13 cellular contexts compared by ENCODE assay signal in genomic region chr2:237440819-237441281, GRCh38. TPM values are rescaled to one million over a fixed set of nuclear protein-coding genes. Genes with fewer than 3 reads are reported as not detected.
A peak's percentile ranks its signal among the peaks of the same experiment; 100 is the strongest.
DNase-seq lines count a peak whose midpoint lies in the region; ATAC-seq and TF ChIP-seq lines count a peak whose summit lies in the region.
"Had no signal": no experiment of that assay in that cellular context is flagged by ENCODE, and none has a peak within 500 bp of the region (broad histone marks: within the 10 kb centered on the region; RNA-seq: fewer than 3 reads in every experiment).

No MANE protein-coding gene starts in this region.

- ATAC-seq in left ventricle myocardium superior (no peak), HG02884 (IDR thresholded peaks at IDR 0.05; ENCODE audit: unreplicated experiment) (no peak)
- ATAC-seq: pancreas had no signal

- H3K36me3 ChIP-seq in right atrium auricular region (no peaks in the 10 kb centered on the region), vagina (no peaks in the 10 kb centered on the region)
- H3K36me3 ChIP-seq: BLaER1 treated with 17β-estradiol and CSF1 and Interleukin-3, amounts not matched to agents 10 nM and 100 nM; pancreas had no signal

- DNase-seq in right atrium auricular region (ENCODE audit: low spot score) (no peak), left ventricle myocardium superior (no peak), vagina (ENCODE audit: extremely low spot score in 2 of 2) (no peak), OCI-M2 (lab: John Stamatoyannopoulos, UW; ENCODE audit: unreplicated experiment) (no peak), COLO668 (lab: John Stamatoyannopoulos, UW; ENCODE audit: unreplicated experiment) (no peak)
- peak; percentile 19 for DNase-seq in activated T-helper 1 cell treated with anti-CD3 and anti-CD28 coated beads, Interleukin-12 subunit alpha, Interleukin-12 subunit beta, Interleukin-2, Interleukin-4 antibody, amounts not matched to agents 30 ng/mL and 10 ng/mL and 1 ng/mL, durations not matched to agents 14 hours and 24 hours and 36 hours (ENCODE audit: low spot score)
- DNase-seq: cortex of kidney, NCI-H1436, pancreas had no signal

- H3K4me3 Mint-ChIP-seq in activated T-helper 1 cell treated with anti-CD3 and anti-CD28 coated beads, Interleukin-12 subunit alpha, Interleukin-12 subunit beta, Interleukin-2, Interleukin-4 antibody, amounts not matched to agents 30 ng/mL and 10 ng/mL and 1 ng/mL, durations not matched to agents 14 hours and 24 hours and 36 hours: peak overlapping the region; percentile 23
- no peak overlapping the region for H3K4me3 Mint-ChIP-seq in nephron

- peaks cover 7% of the 10 kb centered on the region for H3K9me3 Mint-ChIP-seq in activated T-helper 1 cell treated with anti-CD3 and anti-CD28 coated beads, Interleukin-12 subunit alpha, Interleukin-12 subunit beta, Interleukin-2, Interleukin-4 antibody, amounts not matched to agents 30 ng/mL and 10 ng/mL and 1 ng/mL, durations not matched to agents 14 hours and 24 hours and 36 hours
- peaks cover 5% of the 10 kb centered on the region for H3K9me3 Mint-ChIP-seq in nephron

- H3K9me3 ChIP-seq in right atrium auricular region (peaks cover 0 to 5% of the 10 kb centered on the region in 2 donors), vagina (no peaks in the 10 kb centered on the region)
- H3K9me3 ChIP-seq: pancreas had no signal

- H3K27me3 ChIP-seq in right atrium auricular region (no peaks in the 10 kb centered on the region), vagina (no peaks in the 10 kb centered on the region)
- H3K27me3 ChIP-seq: BLaER1 treated with 17β-estradiol and CSF1 and Interleukin-3, amounts not matched to agents 10 nM and 100 nM; pancreas had no signal

- TF ChIP-seq POLR2A in vagina (IDR thresholded peaks at IDR 0.05): no peak

- peaks cover 64% of the 10 kb centered on the region for H3K4me1 Mint-ChIP-seq in activated T-helper 1 cell treated with anti-CD3 and anti-CD28 coated beads, Interleukin-12 subunit alpha, Interleukin-12 subunit beta, Interleukin-2, Interleukin-4 antibody, amounts not matched to agents 30 ng/mL and 10 ng/mL and 1 ng/mL, durations not matched to agents 14 hours and 24 hours and 36 hours (ENCODE audit: low read depth)
- peaks cover 60% of the 10 kb centered on the region for H3K4me1 Mint-ChIP-seq in nephron

- no peak overlapping the region for H3K4me3 ChIP-seq in right atrium auricular region
- H3K4me3 ChIP-seq in vagina: no peak overlapping the region
- H3K4me3 ChIP-seq: BLaER1 treated with 17β-estradiol and CSF1 and Interleukin-3, amounts not matched to agents 10 nM and 100 nM; pancreas had no signal

- peaks cover 6% of the 10 kb centered on the region for H3K36me3 Mint-ChIP-seq in activated T-helper 1 cell treated with anti-CD3 and anti-CD28 coated beads, Interleukin-12 subunit alpha, Interleukin-12 subunit beta, Interleukin-2, Interleukin-4 antibody, amounts not matched to agents 30 ng/mL and 10 ng/mL and 1 ng/mL, durations not matched to agents 14 hours and 24 hours and 36 hours (ENCODE audit: low read depth)
- peaks cover 4% of the 10 kb centered on the region for H3K36me3 Mint-ChIP-seq in nephron (ENCODE audit: low read depth)

- H3K27me3 Mint-ChIP-seq in activated T-helper 1 cell treated with anti-CD3 and anti-CD28 coated beads, Interleukin-12 subunit alpha, Interleukin-12 subunit beta, Interleukin-2, Interleukin-4 antibody, amounts not matched to agents 30 ng/mL and 10 ng/mL and 1 ng/mL, durations not matched to agents 14 hours and 24 hours and 36 hours (ENCODE audit: insufficient read depth): no peaks in the 10 kb centered on the region
- H3K27me3 Mint-ChIP-seq in nephron (ENCODE audit: low read depth): no peaks in the 10 kb centered on the region

- intact Hi-C loops in left ventricle myocardium superior (cut with micrococcal nuclease) (no loop called here), vagina (cut with DNase I) (no loop called here)
- intact Hi-C loops in activated T-helper 1 cell treated with anti-CD3 and anti-CD28 coated beads, Interleukin-12 subunit alpha, Interleukin-12 subunit beta, Interleukin-2, Interleukin-4 antibody, amounts not matched to agents 30 ng/mL and 10 ng/mL and 1 ng/mL, durations not matched to agents 14 hours and 24 hours and 36 hours (cut with micrococcal nuclease): loop anchor here (1.0 to 10.0 kb wide), 4 partner anchors 13 to 764 kb away; partner anchors contain the start of gene ILKAP

- H3K27ac ChIP-seq in right atrium auricular region (peak overlapping the region; percentile 31 to 58), vagina (peak overlapping the region; percentile 83)
- H3K27ac ChIP-seq: BLaER1 treated with 17β-estradiol and CSF1 and Interleukin-3, amounts not matched to agents 10 nM and 100 nM; pancreas; RWPE1 had no signal

- no peak for TF ChIP-seq CTCF in right atrium auricular region (IDR thresholded peaks at IDR 0.05)
- no peak for TF ChIP-seq CTCF in nephron (IDR thresholded peaks at IDR 0.05; ENCODE audit: unreplicated experiment in 3 of 3)
- no peak for TF ChIP-seq CTCF in vagina (IDR thresholded peaks at IDR 0.05)

- H3K4me1 ChIP-seq in right atrium auricular region (peaks cover 0 to 21% of the 10 kb centered on the region in 2 donors), vagina (peaks cover 26% of the 10 kb centered on the region)
- H3K4me1 ChIP-seq: pancreas had no signal

- H3K27ac Mint-ChIP-seq in activated T-helper 1 cell treated with anti-CD3 and anti-CD28 coated beads, Interleukin-12 subunit alpha, Interleukin-12 subunit beta, Interleukin-2, Interleukin-4 antibody, amounts not matched to agents 30 ng/mL and 10 ng/mL and 1 ng/mL, durations not matched to agents 14 hours and 24 hours and 36 hours: peak overlapping the region; percentile 86
- H3K27ac Mint-ChIP-seq in nephron: peak overlapping the region; percentile 95 to 97 (median 96)

RNA-seq across cellular contexts. Expression of gene COL6A3, which starts 26.9 kb away (rescaled TPM):
- total RNA-seq in right atrium auricular region (100 to 1,000 TPM in 1 of 2 donors, 10 to 100 TPM in 1; 61.6 to 103 TPM), left ventricle myocardium superior (59.5 TPM), vagina (315 TPM)
- 13.1 and 15.5 TPM in 2 replicates for total RNA-seq in activated T-helper 1 cell treated with anti-CD3 and anti-CD28 coated beads, Interleukin-12 subunit alpha, Interleukin-12 subunit beta, Interleukin-2, Interleukin-4 antibody, amounts not matched to agents 30 ng/mL and 10 ng/mL and 1 ng/mL, durations not matched to agents 14 hours and 24 hours and 36 hours

RNA-seq across cellular contexts. Expression of gene MLPH, which starts 46.2 kb away (rescaled TPM):
- 100 to 1,000 TPM in 1 of 2 donors, 10 to 100 TPM in 1; 27.1 to 108 TPM for total RNA-seq in right atrium auricular region
- total RNA-seq in left ventricle myocardium superior: 88.9 TPM
- not detected in 2 replicates for total RNA-seq in activated T-helper 1 cell treated with anti-CD3 and anti-CD28 coated beads, Interleukin-12 subunit alpha, Interleukin-12 subunit beta, Interleukin-2, Interleukin-4 antibody, amounts not matched to agents 30 ng/mL and 10 ng/mL and 1 ng/mL, durations not matched to agents 14 hours and 24 hours and 36 hours
- total RNA-seq in vagina: 34.6 TPM

Comparison
In these comparisons a context has a peak if more than half of its experiments do, and no peak if none do; other contexts are left out.
1. RNA of gene MLPH, which starts 46.2 kb away (total RNA-seq): 27.1 to 108 TPM in right atrium auricular region, 88.9 TPM in left ventricle myocardium superior (single experiment) and 34.6 TPM in vagina (single experiment); not detected in activated T-helper 1 cell treated with anti-CD3 and anti-CD28 coated beads, Interleukin-12 subunit alpha, Interleukin-12 subunit beta, Interleukin-2, Interleukin-4 antibody, amounts not matched to agents 30 ng/mL and 10 ng/mL and 1 ng/mL, durations not matched to agents 14 hours and 24 hours and 36 hours; every median in the first group is over 10 times any median in the second.